ENCODE assay signal across 9 cellular contexts in genomic region chr20:11697646-11698045, GRCh38.
"Had no signal": no experiment of that assay in that cellular context is flagged by ENCODE, and none has a peak within 500 bp of the region (broad histone marks: within the 10 kb centered on the region; RNA-seq: fewer than 3 reads in every experiment).

No MANE protein-coding gene starts in this region.

- FAIRE-seq: H1, H54, HTR-8/SVneo had no signal

- H3K4me2 ChIP-seq: KMS-11 had no signal

- H3K9ac ChIP-seq: GM23248, KMS-11 had no signal

- DNase-seq: GM23248, H9, HCEC 1CT, HFFc6, KBM-7 had no signal

- H3K27ac ChIP-seq: GM23248, KMS-11 had no signal

- H3K4me3 ChIP-seq: GM23248 had no signal

- H2AFZ ChIP-seq: GM23248 had no signal
